ENCODE assay signal across 9 cellular contexts in genomic region chr5:140145818-140146522, GRCh38. TPM values are rescaled to one million over a fixed set of nuclear protein-coding genes. Genes with fewer than 3 reads are reported as not detected.
A peak's percentile ranks its signal among the peaks of the same experiment; 100 is the strongest.
DNase-seq lines count a peak whose midpoint lies in the region; ATAC-seq and TF ChIP-seq lines count a peak whose summit lies in the region.
"Had no signal": no experiment of that assay in that cellular context is flagged by ENCODE, and none has a peak within 500 bp of the region (broad histone marks: within the 10 kb centered on the region; RNA-seq: fewer than 3 reads in every experiment).

No MANE protein-coding gene starts in this region.

- H3K4me1 Mint-ChIP-seq in activated CD8-positive, alpha-beta memory T cell treated with anti-CD3 and anti-CD28 coated beads, Interleukin-2, amount 10 ng/mL, durations not matched to agents 7 days and 5 days: peaks cover 12% of the 10 kb centered on the region
- peaks cover 4% of the 10 kb centered on the region for H3K4me1 Mint-ChIP-seq in endothelial cell (ENCODE audit: unreplicated experiment)

- no peak overlapping the region for H2BK12ac ChIP-seq in mesenchymal stem cell (ENCODE audit: low read length in 2 of 2)

- peak overlapping the region; percentile 97 for H3K4me2 ChIP-seq in mesenchymal stem cell (ENCODE audit: low read length, poor library complexity, severe bottlenecking)

- DNase-seq in DMS 273 (lab: John Stamatoyannopoulos, UW; ENCODE audit: unreplicated experiment): peak; percentile 87
- no peak for DNase-seq in DMS 273 treated with DMSO at 0.1 percent for 48 hours (lab: John Stamatoyannopoulos, UW)
- DNase-seq in NCI-H146 (lab: John Stamatoyannopoulos, UW): peak; percentile 12
- peak; percentile 59 for DNase-seq in activated CD8-positive, alpha-beta memory T cell treated with anti-CD3 and anti-CD28 coated beads, Interleukin-2, amount 10 ng/mL, durations not matched to agents 7 days and 5 days
- peak; percentile 83 for DNase-seq in endothelial cell (ENCODE audit: low spot score)
- DNase-seq in mesenchymal stem cell: peak; percentile 74
- peak; percentile 14 to 58 (median 43) for DNase-seq in stimulated activated CD4-positive, alpha-beta T cell treated with anti-CD3 and anti-CD28 coated beads, TNF-alpha, amount 100 ng/mL, for 48 hours (ENCODE audit: low read depth in 3 of 3)
- DNase-seq in NCI-H526 treated with DMSO at 0.1 percent for 48 hours (lab: John Stamatoyannopoulos, UW): no peak

- H3K36me3 ChIP-seq in mesenchymal stem cell (ENCODE audit: control insufficient read depth in 1 of 2, insufficient read depth in 2 of 2, low read depth in 1 of 2, low read length in 2 of 2): no peaks in the 10 kb centered on the region

- no peak overlapping the region for H3K4ac ChIP-seq in mesenchymal stem cell (ENCODE audit: low read depth in 1 of 2, low read length in 2 of 2)

- no peak overlapping the region for H3K27ac ChIP-seq in mesenchymal stem cell (ENCODE audit: low read length, poor library complexity, severe bottlenecking)
- H3K27ac ChIP-seq: 22Rv1 had no signal

- TF ChIP-seq CTCF in endothelial cell (IDR thresholded peaks at IDR 0.05; ENCODE audit: unreplicated experiment): peak; percentile 58

- peak overlapping the region; percentile 49 for H3K9ac ChIP-seq in mesenchymal stem cell (ENCODE audit: low read length)

- no peaks in the 10 kb centered on the region for H3K9me3 Mint-ChIP-seq in activated CD8-positive, alpha-beta memory T cell treated with anti-CD3 and anti-CD28 coated beads, Interleukin-2, amount 10 ng/mL, durations not matched to agents 7 days and 5 days (ENCODE audit: low read depth)
- no peaks in the 10 kb centered on the region for H3K9me3 Mint-ChIP-seq in endothelial cell (ENCODE audit: unreplicated experiment)

- CTCF ChIA-PET in activated CD8-positive, alpha-beta memory T cell treated with anti-CD3 and anti-CD28 coated beads, Interleukin-2, amount 10 ng/mL, durations not matched to agents 7 days and 5 days (lab: Charles Lee): interaction anchor here (0.7 to 9.4 kb wide), 25 partner anchors 8 to 902 kb away, joined by 3 to 130 read pairs (median 4); partner anchors contain the start of genes NRG2 and PURA

- H2BK120ac ChIP-seq in mesenchymal stem cell (ENCODE audit: low read depth, low read length): no peak overlapping the region

- no peak overlapping the region for H4K8ac ChIP-seq in mesenchymal stem cell (ENCODE audit: low read length)

- no peaks in the 10 kb centered on the region for H3K36me3 Mint-ChIP-seq in activated CD8-positive, alpha-beta memory T cell treated with anti-CD3 and anti-CD28 coated beads, Interleukin-2, amount 10 ng/mL, durations not matched to agents 7 days and 5 days
- no peaks in the 10 kb centered on the region for H3K36me3 Mint-ChIP-seq in endothelial cell (ENCODE audit: low read depth, unreplicated experiment)

- no peak overlapping the region for H2AK5ac ChIP-seq in mesenchymal stem cell (ENCODE audit: low read length, severe bottlenecking)

- H2BK5ac ChIP-seq in mesenchymal stem cell (ENCODE audit: low read depth, low read length, poor library complexity, severe bottlenecking): no peak overlapping the region

- no peak overlapping the region for H4K91ac ChIP-seq in mesenchymal stem cell (ENCODE audit: low read length)

- peak overlapping the region; percentile 50 to 65 for H3K4me3 ChIP-seq in mesenchymal stem cell (ENCODE audit: insufficient read depth in 1 of 2, low read depth in 1 of 2, low read length in 2 of 2)

- peaks cover 12% of the 10 kb centered on the region for H3K4me1 ChIP-seq in mesenchymal stem cell (ENCODE audit: control insufficient read depth, insufficient read depth, low read depth, low read length)

- H3K79me1 ChIP-seq in mesenchymal stem cell (replicated peaks; ENCODE audit: low read length, poor library complexity, severe bottlenecking): peaks cover 22% of the 10 kb centered on the region

- H2BK15ac ChIP-seq in mesenchymal stem cell (ENCODE audit: low read depth, poor library complexity, severe bottlenecking): no peak overlapping the region

- H3K27ac Mint-ChIP-seq in activated CD8-positive, alpha-beta memory T cell treated with anti-CD3 and anti-CD28 coated beads, Interleukin-2, amount 10 ng/mL, durations not matched to agents 7 days and 5 days: no peak overlapping the region
- no peak overlapping the region for H3K27ac Mint-ChIP-seq in endothelial cell (ENCODE audit: unreplicated experiment)

- no peak overlapping the region for H3K23ac ChIP-seq in mesenchymal stem cell (ENCODE audit: low read length in 2 of 2)

- no peaks in the 10 kb centered on the region for H3K9me3 ChIP-seq in mesenchymal stem cell (ENCODE audit: control insufficient read depth, low read length)

- H3K18ac ChIP-seq in mesenchymal stem cell (ENCODE audit: low read depth in 1 of 2, low read length in 2 of 2): no peak overlapping the region

- ATAC-seq in activated CD8-positive, alpha-beta memory T cell treated with anti-CD3 and anti-CD28 coated beads, Interleukin-2, amount 10 ng/mL, durations not matched to agents 7 days and 5 days: peak; percentile 81

- peaks cover 29% of the 10 kb centered on the region for H3K27me3 Mint-ChIP-seq in activated CD8-positive, alpha-beta memory T cell treated with anti-CD3 and anti-CD28 coated beads, Interleukin-2, amount 10 ng/mL, durations not matched to agents 7 days and 5 days
- H3K27me3 Mint-ChIP-seq in endothelial cell (ENCODE audit: unreplicated experiment): peaks cover 11% of the 10 kb centered on the region

- H3K4me3 Mint-ChIP-seq in activated CD8-positive, alpha-beta memory T cell treated with anti-CD3 and anti-CD28 coated beads, Interleukin-2, amount 10 ng/mL, durations not matched to agents 7 days and 5 days: peak overlapping the region; percentile 9
- H3K4me3 Mint-ChIP-seq in endothelial cell (ENCODE audit: unreplicated experiment): no peak overlapping the region

- H2AFZ ChIP-seq in mesenchymal stem cell (ENCODE audit: low read depth, low read length): no peak overlapping the region

- H3K27me3 ChIP-seq in mesenchymal stem cell (ENCODE audit: control insufficient read depth in 1 of 2, insufficient read depth in 1 of 2, low read length in 2 of 2): peaks cover 0 to 54% of the 10 kb centered on the region in 2 experiments

- no peak overlapping the region for H3K14ac ChIP-seq in mesenchymal stem cell (ENCODE audit: low read length in 2 of 2)

- WGBS in mesenchymal stem cell: 1% methylated on average over 45 of the region's 64 CpGs

RNA-seq across cellular contexts. Expression of gene IGIP, which starts 20.2 kb away (rescaled TPM):
- total RNA-seq in activated CD8-positive, alpha-beta memory T cell treated with anti-CD3 and anti-CD28 coated beads, Interleukin-2, amount 10 ng/mL, durations not matched to agents 7 days and 5 days: 1 to 10 TPM; 2.9 to 3.4 TPM
- total RNA-seq in endothelial cell (ENCODE audit: unreplicated experiment): 1.3 TPM
- 0.98 TPM for polyA plus RNA-seq in mesenchymal stem cell (2013, experiment 1 of 2)
- polyA plus RNA-seq in mesenchymal stem cell (2013, experiment 2 of 2): 1.0 TPM

RNA-seq across cellular contexts. Expression of gene CYSTM1, which starts 29.0 kb away (rescaled TPM):
- total RNA-seq in activated CD8-positive, alpha-beta memory T cell treated with anti-CD3 and anti-CD28 coated beads, Interleukin-2, amount 10 ng/mL, durations not matched to agents 7 days and 5 days: 10 to 100 TPM; 16.8 to 23.0 TPM
- 21.7 TPM for total RNA-seq in endothelial cell (ENCODE audit: unreplicated experiment)
- polyA plus RNA-seq in mesenchymal stem cell (2013, experiment 1 of 2): 40.5 TPM
- polyA plus RNA-seq in mesenchymal stem cell (2013, experiment 2 of 2): 40.9 TPM

RNA-seq across cellular contexts. Expression of gene PURA, which starts 32.1 kb away (rescaled TPM):
- total RNA-seq in activated CD8-positive, alpha-beta memory T cell treated with anti-CD3 and anti-CD28 coated beads, Interleukin-2, amount 10 ng/mL, durations not matched to agents 7 days and 5 days: 10 to 100 TPM; 12.3 to 15.4 TPM
- 6.2 TPM for total RNA-seq in endothelial cell (ENCODE audit: unreplicated experiment)
- 4.3 TPM for polyA plus RNA-seq in mesenchymal stem cell (2013, experiment 1 of 2)
- polyA plus RNA-seq in mesenchymal stem cell (2013, experiment 2 of 2): 4.3 TPM

Comparison
In these comparisons a context has a peak if more than half of its experiments do, and no peak if none do; other contexts are left out.
1. DNase-seq: peak in DMS 273 (single experiment), NCI-H146 (single experiment), activated CD8-positive, alpha-beta memory T cell treated with anti-CD3 and anti-CD28 coated beads, Interleukin-2, amount 10 ng/mL, durations not matched to agents 7 days and 5 days (single experiment), endothelial cell (single experiment), mesenchymal stem cell (single experiment) and stimulated activated CD4-positive, alpha-beta T cell treated with anti-CD3 and anti-CD28 coated beads, TNF-alpha, amount 100 ng/mL, for 48 hours (3 of 3); none in DMS 273 treated with DMSO at 0.1 percent for 48 hours (single experiment) and NCI-H526 treated with DMSO at 0.1 percent for 48 hours (single experiment).